Comparison of ENCODE assay signal across 19 cellular contexts in the genomic region with DNA sequence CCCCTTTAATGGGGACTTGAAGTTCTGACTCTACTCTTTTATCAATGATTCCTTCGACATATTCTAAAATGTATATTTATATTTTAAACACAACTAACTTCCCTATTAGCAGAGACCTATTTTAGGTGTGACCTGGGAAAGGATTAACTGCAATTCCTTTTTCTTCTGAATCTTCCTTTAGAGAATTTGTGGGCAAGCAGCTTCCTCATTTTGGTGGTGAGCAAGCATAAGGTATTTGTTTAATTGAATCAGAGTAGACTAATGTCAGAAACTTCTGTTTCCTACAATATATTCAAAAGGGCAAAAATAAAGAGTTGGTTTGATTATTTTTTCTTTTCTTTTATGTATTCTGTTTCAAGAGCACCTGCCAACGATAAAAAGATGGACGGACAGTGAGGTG.
DNase-seq lines count a peak whose midpoint lies in the region; ATAC-seq and TF ChIP-seq lines count a peak whose summit lies in the region.
"Had no signal": no experiment of that assay in that cellular context is flagged by ENCODE, and none has a peak within 500 bp of the region (broad histone marks: within the 10 kb centered on the region; RNA-seq: fewer than 3 reads in every experiment).

No MANE protein-coding gene starts in this region.

- WGBS in prostate gland = 41% methylated on average over 3 of the region's 3 CpGs

- ATAC-seq in GM18868 (IDR thresholded peaks at IDR 0.05; ENCODE audit: unreplicated experiment) (peak; percentile 26), HG03342 (IDR thresholded peaks at IDR 0.05; ENCODE audit: unreplicated experiment) (peak; percentile 30), RWPE2 (ENCODE audit: low read depth) (no peak), HG03108 (IDR thresholded peaks at IDR 0.05; ENCODE audit: unreplicated experiment) (no peak)
- ATAC-seq: pancreas, T-helper 17 cell had no signal

- DNase-seq in RWPE2 (ENCODE audit: low spot score) = no peak
- peak; percentile 61 for DNase-seq in kidney tubule cell (ENCODE audit: low spot score)
- DNase-seq in A172 (ENCODE audit: low spot score) = no peak
- DNase-seq in prostate gland (ENCODE audit: low spot score) = no peak
- DNase-seq: activated CD4-positive, alpha-beta T cell treated with anti-CD3 and anti-CD28 coated beads for 1 hour; activated naive CD4-positive, alpha-beta T cell treated with Interleukin-2 at 50 U/mL for 16 hours; foreskin melanocyte; GOT3; NCI-H774; pancreas; stimulated activated CD4-positive, alpha-beta T cell treated with anti-CD3 and anti-CD28 coated beads, Interleukin-4, amount 100 ng/mL, for 1 hour; stimulated activated CD8-positive, alpha-beta memory T cell treated with anti-CD3 and anti-CD28 coated beads, Interleukin-4, amount 100 ng/mL, for 48 hours; T-helper 17 cell had no signal

- H3K4me3 ChIP-seq in RWPE2 (ENCODE audit: severe bottlenecking) = no peak overlapping the region
- H3K4me3 ChIP-seq in prostate gland = no peak overlapping the region
- H3K4me3 ChIP-seq: ascending aorta, BLaER1, pancreas, thoracic aorta had no signal

- H3K9me3 ChIP-seq in RWPE2 (ENCODE audit: severe bottlenecking) (no peaks in the 10 kb centered on the region), prostate gland (no peaks in the 10 kb centered on the region)
- H3K9me3 ChIP-seq: ascending aorta, BLaER1, pancreas, thoracic aorta had no signal

- H3K4me1 ChIP-seq in RWPE2 (ENCODE audit: insufficient read depth, poor library complexity, severe bottlenecking) = peaks cover 50% of the 10 kb centered on the region
- H3K4me1 ChIP-seq in prostate gland (replicated peaks) = peaks cover 10% of the 10 kb centered on the region
- H3K4me1 ChIP-seq: ascending aorta, BLaER1 had no signal

- TF ChIP-seq CTCF in RWPE2 (IDR thresholded peaks at IDR 0.05; ENCODE audit: poor library complexity, severe bottlenecking) (no peak), prostate gland (IDR thresholded peaks at IDR 0.05) (no peak)

- TF ChIP-seq POLR2A in prostate gland (IDR thresholded peaks at IDR 0.05) = no peak

- H3K27ac ChIP-seq in RWPE2 (ENCODE audit: poor library complexity, severe bottlenecking) (peak overlapping the region; percentile 94), prostate gland (no peak overlapping the region)
- H3K27ac ChIP-seq: ascending aorta, BLaER1, pancreas, thoracic aorta had no signal

- H3K27me3 ChIP-seq in RWPE2 (ENCODE audit: insufficient read depth, poor library complexity, severe bottlenecking) (no peaks in the 10 kb centered on the region), prostate gland (replicated peaks; ENCODE audit: insufficient read depth) (no peaks in the 10 kb centered on the region)
- H3K27me3 ChIP-seq: ascending aorta, BLaER1, pancreas had no signal

- intact Hi-C loops in prostate gland (cut with DNase I) = no loop called here

- no peaks in the 10 kb centered on the region for H3K36me3 ChIP-seq in RWPE2 (ENCODE audit: low read depth)
- H3K36me3 ChIP-seq in prostate gland = no peaks in the 10 kb centered on the region
- H3K36me3 ChIP-seq: ascending aorta, BLaER1, pancreas, thoracic aorta had no signal

Comparison
In these comparisons a context has a peak if more than half of its experiments do, and no peak if none do; other contexts are left out.
1. ATAC-seq: peak in GM18868 (single experiment) and HG03342 (single experiment); none in RWPE2 (single experiment) and HG03108 (single experiment).